ENCODE assay signal across 1 cellular context in genomic region chr10:46294641-46295230, GRCh38.
TF ChIP-seq lines count a peak whose summit lies in the region.

No MANE protein-coding gene starts in this region.

TF ChIP-seq in H1, 55 proteins besides CTCF, POLR2A, EP300 and RAD21:
- TF ChIP-seq CEBPB (IDR thresholded peaks at IDR 0.05; ENCODE audit: low read depth, low read length) = no peak
- TF ChIP-seq USF2 (IDR thresholded peaks at IDR 0.05; ENCODE audit: low read length) = no peak
- TF ChIP-seq BCL11A (IDR thresholded peaks at IDR 0.05; ENCODE audit: low read depth in 2 of 2, low read length in 2 of 2) = no peak
